In genomic region chr1:34866762-34867109, GRCh38 we compare ENCODE assay signal across 8 cellular contexts. TPM values are rescaled to one million over a fixed set of nuclear protein-coding genes. Genes with fewer than 3 reads are reported as not detected.
DNase-seq lines count a peak whose midpoint lies in the region; ATAC-seq, FAIRE-seq and TF ChIP-seq lines count a peak whose summit lies in the region.

No MANE protein-coding gene starts in this region.

- H3K27ac Mint-ChIP-seq in natural killer cell treated with Interleukin-12 subunit alpha and Interleukin-12 subunit beta and Interleukin-15 and Interleukin-18, amount 100 ng/mL, for 72 hours: peak overlapping the region; percentile 64 to 72

- H3K36me3 Mint-ChIP-seq in natural killer cell treated with Interleukin-12 subunit alpha and Interleukin-12 subunit beta and Interleukin-15 and Interleukin-18, amount 100 ng/mL, for 72 hours: no peaks in the 10 kb centered on the region

- ATAC-seq in natural killer cell treated with Interleukin-12 subunit alpha and Interleukin-12 subunit beta and Interleukin-15 and Interleukin-18, amount 100 ng/mL, for 72 hours: peak in 1 of 2 donors; percentile 24
- no peak for ATAC-seq in HG03571 (IDR thresholded peaks at IDR 0.05; ENCODE audit: unreplicated experiment)

- H3K4me3 Mint-ChIP-seq in natural killer cell treated with Interleukin-12 subunit alpha and Interleukin-12 subunit beta and Interleukin-15 and Interleukin-18, amount 100 ng/mL, for 72 hours: peak overlapping the region; percentile 67

- H3K9me3 ChIP-seq in BLaER1 (no peaks in the 10 kb centered on the region), HUES48 (ENCODE audit: control insufficient read depth, insufficient read depth, low read length) (no peaks in the 10 kb centered on the region)

- H3K36me3 ChIP-seq in BLaER1: no peaks in the 10 kb centered on the region
- H3K36me3 ChIP-seq in HUES48 (ENCODE audit: control insufficient read depth, insufficient read depth, low read length): no peaks in the 10 kb centered on the region
- no peaks in the 10 kb centered on the region for H3K36me3 ChIP-seq in bronchial epithelial cell (ENCODE audit: control insufficient read depth, insufficient read depth, low read length)

- peak overlapping the region; percentile 94 for H3K4me2 ChIP-seq in BLaER1

- H4K20me1 ChIP-seq in BLaER1: no peaks in the 10 kb centered on the region

- peaks cover 24 to 29% of the 10 kb centered on the region in 2 donors for H3K4me1 Mint-ChIP-seq in natural killer cell treated with Interleukin-12 subunit alpha and Interleukin-12 subunit beta and Interleukin-15 and Interleukin-18, amount 100 ng/mL, for 72 hours (ENCODE audit: low read depth in 2 of 2)

- peak overlapping the region; percentile 87 for H3K9ac ChIP-seq in BLaER1
- H3K9ac ChIP-seq in HUES48 (ENCODE audit: low read depth, low read length): no peak overlapping the region

- no peak for DNase-seq in bronchial epithelial cell (ENCODE audit: low read depth)
- DNase-seq in natural killer cell treated with Interleukin-12 subunit alpha and Interleukin-12 subunit beta and Interleukin-15 and Interleukin-18, amount 100 ng/mL, for 72 hours (ENCODE audit: low spot score): no peak
- DNase-seq in germinal center (ENCODE audit: low spot score): no peak
- no peak for DNase-seq in stimulated activated CD4-positive, alpha-beta T cell treated with anti-CD3 and anti-CD28 coated beads, Interleukin-4, amount 100 ng/mL, for 1 hour
- DNase-seq in activated CD4-positive, CD25-positive, alpha-beta regulatory T cell treated with anti-CD3 and anti-CD28 coated beads, Interleukin-2, amount 50 U/mL, for 72 hours: no peak

- FAIRE-seq in bronchial epithelial cell (lab: Jason Lieb, UNC): no peak

- no peaks in the 10 kb centered on the region for H3K9me3 Mint-ChIP-seq in natural killer cell treated with Interleukin-12 subunit alpha and Interleukin-12 subunit beta and Interleukin-15 and Interleukin-18, amount 100 ng/mL, for 72 hours

- H3K27me3 ChIP-seq in BLaER1: no peaks in the 10 kb centered on the region
- peaks cover 13% of the 10 kb centered on the region for H3K27me3 ChIP-seq in HUES48 (ENCODE audit: control insufficient read depth, insufficient read depth, low read length)
- peaks cover 2% of the 10 kb centered on the region for H3K27me3 ChIP-seq in bronchial epithelial cell (ENCODE audit: control insufficient read depth, insufficient read depth, low read length)

- H3K4me1 ChIP-seq in BLaER1 (peaks cover 11% of the 10 kb centered on the region; the same call in 1 of the 2 replicates), HUES48 (ENCODE audit: control insufficient read depth, insufficient read depth, low read length) (no peaks in the 10 kb centered on the region)

- H3K27ac ChIP-seq in BLaER1 (peak overlapping the region; percentile 88; the same call in 1 of the 2 replicates), HUES48 (ENCODE audit: low read depth, low read length) (no peak overlapping the region)

- peak overlapping the region; percentile 75 for H3K4me3 ChIP-seq in BLaER1
- peak overlapping the region; percentile 76; the same call in 1 of the 2 replicates for H3K4me3 ChIP-seq in HUES48 (ENCODE audit: low read depth, low read length)
- H3K4me3 ChIP-seq in bronchial epithelial cell (ENCODE audit: low read depth, low read length): peak overlapping the region; percentile 71

- TF ChIP-seq CTCF in bronchial epithelial cell (IDR thresholded peaks at IDR 0.05; ENCODE audit: insufficient read depth, low read length, severe bottlenecking): no peak

- H3K27me3 Mint-ChIP-seq in natural killer cell treated with Interleukin-12 subunit alpha and Interleukin-12 subunit beta and Interleukin-15 and Interleukin-18, amount 100 ng/mL, for 72 hours: peaks cover 7 to 10% of the 10 kb centered on the region in 2 donors

RNA-seq across cellular contexts. Expression of gene SMIM12, which starts 7.2 kb away (rescaled TPM):
- total RNA-seq in bronchial epithelial cell: 34.8 and 36.1 TPM in 2 replicates
- total RNA-seq in natural killer cell treated with Interleukin-12 subunit alpha and Interleukin-12 subunit beta and Interleukin-15 and Interleukin-18, amount 100 ng/mL, for 72 hours: 10 to 100 TPM; 64.4 to 72.7 TPM
